In genomic region chr3:75048650-75049049, GRCh38 we compare ENCODE assay signal across 28 cellular contexts.
DNase-seq lines count a peak whose midpoint lies in the region; ATAC-seq and TF ChIP-seq lines count a peak whose summit lies in the region.
"Had no signal": no experiment of that assay in that cellular context is flagged by ENCODE, and none has a peak within 500 bp of the region (broad histone marks: within the 10 kb centered on the region; RNA-seq: fewer than 3 reads in every experiment).

No MANE protein-coding gene starts in this region.

- no peaks in the 10 kb centered on the region for H4K20me1 ChIP-seq in neural progenitor cell (ENCODE audit: low read depth)

- peaks cover 15% of the 10 kb centered on the region for H3K9me3 Mint-ChIP-seq in neural progenitor cell

- intact Hi-C loops in adrenal gland (cut with DNase I): no loop called here

- H3K27ac ChIP-seq in neural progenitor cell: no peak overlapping the region
- no peak overlapping the region for H3K27ac ChIP-seq in adrenal gland
- H3K27ac ChIP-seq: cardiac muscle cell, left ventricle myocardium inferior, pancreas, right atrium auricular region, testis had no signal

- H3K27ac Mint-ChIP-seq in neural progenitor cell: no peak overlapping the region
- H3K27ac Mint-ChIP-seq: activated CD4-positive, alpha-beta T cell treated with anti-CD3 and anti-CD28 coated beads for 36 hours; CD4-positive, CD25-positive, alpha-beta regulatory T cell; dendritic cell treated with granulocyte-macrophage colony-stimulating factor and Interleukin-4, amounts not matched to agents 40 ng/mL and 50 ng/mL, for 4 days; natural killer cell; T-helper 1 cell treated with Interleukin-12 subunit alpha and Interleukin-12 subunit beta and Interleukin-4 antibody, amounts not matched to agents 30 μg/mL and 1 μg/mL, for 36 hours had no signal

- TF ChIP-seq CTCF in HFF-Myc (IDR thresholded peaks at IDR 0.05; ENCODE audit: low read depth, low read length, missing control alignments): no peak
- TF ChIP-seq CTCF in epithelial cell of esophagus (IDR thresholded peaks at IDR 0.05; ENCODE audit: insufficient read depth, low read depth, low read length, missing control alignments): no peak
- no peak for TF ChIP-seq CTCF in neural progenitor cell (IDR thresholded peaks at IDR 0.05)
- no peak for TF ChIP-seq CTCF in adrenal gland (IDR thresholded peaks at IDR 0.05)

- H3K27me3 Mint-ChIP-seq in neural progenitor cell (ENCODE audit: insufficient read depth, low read depth): peaks cover 2% of the 10 kb centered on the region
- H3K27me3 Mint-ChIP-seq: activated CD4-positive, alpha-beta T cell treated with anti-CD3 and anti-CD28 coated beads for 36 hours; CD4-positive, CD25-positive, alpha-beta regulatory T cell; dendritic cell treated with granulocyte-macrophage colony-stimulating factor and Interleukin-4, amounts not matched to agents 40 ng/mL and 50 ng/mL, for 4 days had no signal

- no peak overlapping the region for H3K9ac ChIP-seq in neural progenitor cell

- H3K27me3 ChIP-seq in neural progenitor cell (no peaks in the 10 kb centered on the region), adrenal gland (no peaks in the 10 kb centered on the region)
- H3K27me3 ChIP-seq: cardiac muscle cell, pancreas, right atrium auricular region, testis had no signal

- no peak for ATAC-seq in HG02938 (IDR thresholded peaks at IDR 0.05; ENCODE audit: unreplicated experiment)
- ATAC-seq: activated CD4-positive, alpha-beta T cell treated with anti-CD3 and anti-CD28 coated beads for 36 hours; K562; natural killer cell; pancreas had no signal

- peak overlapping the region; percentile 23 for H2AFZ ChIP-seq in neural progenitor cell (replicated peaks)

- H3K36me3 ChIP-seq in neural progenitor cell (no peaks in the 10 kb centered on the region), adrenal gland (replicated peaks in 1 of 2) (no peaks in the 10 kb centered on the region)
- H3K36me3 ChIP-seq: cardiac muscle cell, left ventricle myocardium inferior, pancreas, right atrium auricular region had no signal

- DNase-seq in HFF-Myc (ENCODE audit: extremely low read depth, low read depth) (peak; percentile 2), OCI-M1 (lab: John Stamatoyannopoulos, UW) (peak; percentile 68), epithelial cell of esophagus (ENCODE audit: low read depth) (peak; percentile 91), neural progenitor cell (ENCODE audit: low spot score) (no peak), adrenal gland (no peak), HuH-7 (ENCODE audit: low spot score) (no peak), activated T-cell treated with anti-CD3 and anti-CD28 coated beads for 4 hours (no peak)
- DNase-seq: activated CD4-positive, alpha-beta T cell treated with anti-CD3 and anti-CD28 coated beads for 36 hours; activated naive CD4-positive, alpha-beta T cell; activated T-cell treated with anti-CD3 and anti-CD28 coated beads, Interleukin-2, amount 50 U/mL, for 48 hours; amniotic stem cell; CD4-positive, CD25-positive, alpha-beta regulatory T cell; hippocampal formation; left ventricle myocardium inferior; midbrain; MM.1S; natural killer cell; NCI-H526; pancreas; stimulated activated CD4-positive, alpha-beta T cell treated with anti-CD3 and anti-CD28 coated beads, Interleukin-4, amount 100 ng/mL, for 24 hours; stimulated activated naive CD4-positive, alpha-beta T cell treated with Interleukin-2 at 50 U/mL for 16 hours; testis had no signal

- no peaks in the 10 kb centered on the region for H3K79me2 ChIP-seq in neural progenitor cell (ENCODE audit: low read depth)

- H3K4me1 ChIP-seq in neural progenitor cell (no peaks in the 10 kb centered on the region), adrenal gland (replicated peaks in 1 of 2) (no peaks in the 10 kb centered on the region)
- H3K4me1 ChIP-seq: left ventricle myocardium inferior, pancreas, right atrium auricular region, testis had no signal

- H3F3A ChIP-seq in neural progenitor cell (ENCODE audit: low read depth): no peaks in the 10 kb centered on the region

- no peak overlapping the region for H3K4me2 ChIP-seq in neural progenitor cell

- no peak overlapping the region for H3K4me3 ChIP-seq in HFF-Myc (replicated peaks; ENCODE audit: low read depth, low read length)
- H3K4me3 ChIP-seq in epithelial cell of esophagus (ENCODE audit: low read length): no peak overlapping the region
- H3K4me3 ChIP-seq in neural progenitor cell: no peak overlapping the region
- H3K4me3 ChIP-seq in adrenal gland: no peak overlapping the region
- H3K4me3 ChIP-seq: cardiac muscle cell, K562, left ventricle myocardium inferior, pancreas, right atrium auricular region, testis had no signal

- H3K9me3 ChIP-seq in neural progenitor cell (ENCODE audit: low read depth) (no peaks in the 10 kb centered on the region), adrenal gland (replicated peaks in 1 of 3) (no peaks in the 10 kb centered on the region)
- H3K9me3 ChIP-seq: pancreas, testis had no signal

- 64 to 80% (median 67%) methylated on average over 3 of the region's 3 CpGs for WGBS in adrenal gland, 4 donors

- no peak for TF ChIP-seq POLR2A in adrenal gland (IDR thresholded peaks at IDR 0.05)

- no peak overlapping the region for H3K4me3 Mint-ChIP-seq in neural progenitor cell
- H3K4me3 Mint-ChIP-seq: activated CD4-positive, alpha-beta T cell treated with anti-CD3 and anti-CD28 coated beads for 36 hours; CD4-positive, CD25-positive, alpha-beta regulatory T cell; dendritic cell treated with granulocyte-macrophage colony-stimulating factor and Interleukin-4, amounts not matched to agents 40 ng/mL and 50 ng/mL, for 4 days; natural killer cell; T-helper 1 cell treated with Interleukin-12 subunit alpha and Interleukin-12 subunit beta and Interleukin-4 antibody, amounts not matched to agents 30 μg/mL and 1 μg/mL, for 36 hours had no signal

- no peaks in the 10 kb centered on the region for H3K4me1 Mint-ChIP-seq in neural progenitor cell
- H3K4me1 Mint-ChIP-seq: activated CD4-positive, alpha-beta T cell treated with anti-CD3 and anti-CD28 coated beads for 36 hours; CD4-positive, CD25-positive, alpha-beta regulatory T cell; natural killer cell had no signal

- H3K36me3 Mint-ChIP-seq in neural progenitor cell: no peaks in the 10 kb centered on the region
- H3K36me3 Mint-ChIP-seq: CD4-positive, CD25-positive, alpha-beta regulatory T cell; natural killer cell had no signal

Comparison
In these comparisons a context has a peak if more than half of its experiments do, and no peak if none do; other contexts are left out.
1. DNase-seq: peak in HFF-Myc (single experiment), OCI-M1 (single experiment) and epithelial cell of esophagus (single experiment); none in neural progenitor cell (single experiment), adrenal gland (0 of 7), HuH-7 (single experiment) and activated T-cell treated with anti-CD3 and anti-CD28 coated beads for 4 hours (single experiment).